ENCODE assay signal across 21 cellular contexts in the genomic region with DNA sequence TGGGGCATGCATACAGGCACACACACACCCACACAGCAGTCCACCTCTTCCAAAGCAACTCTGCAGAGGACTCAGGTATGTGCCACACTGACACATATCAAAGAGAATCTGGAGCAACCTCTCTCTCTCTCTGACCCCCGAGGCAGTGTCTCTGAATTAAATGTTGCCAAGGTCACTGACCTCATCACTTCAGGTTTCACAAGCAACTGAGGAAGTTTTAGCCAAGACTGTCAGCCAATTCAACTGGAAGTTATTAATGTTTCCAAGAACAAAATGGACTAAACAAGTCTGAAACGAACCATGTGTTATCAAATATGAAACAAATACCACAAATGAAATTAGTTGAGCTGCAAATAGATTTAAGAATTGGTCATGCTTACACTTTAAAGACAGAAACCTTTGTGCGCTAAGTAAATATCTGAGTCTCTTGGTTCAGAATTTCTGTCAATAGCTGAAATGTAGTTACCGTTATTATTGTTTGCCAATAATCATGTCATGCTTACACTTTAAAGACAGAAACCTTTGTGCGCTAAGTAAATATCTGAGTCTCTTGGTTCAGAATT.
A peak's percentile ranks its signal among the peaks of the same experiment; 100 is the strongest.
DNase-seq lines count a peak whose midpoint lies in the region; ATAC-seq, FAIRE-seq and TF ChIP-seq lines count a peak whose summit lies in the region.
"Had no signal": no experiment of that assay in that cellular context is flagged by ENCODE, and none has a peak within 500 bp of the region (broad histone marks: within the 10 kb centered on the region; RNA-seq: fewer than 3 reads in every experiment).

No MANE protein-coding gene starts in this region.

- 57 to 78% methylated on average over 4 to 5 of the region's 5 CpGs for WGBS in gastroesophageal sphincter (ENCODE audit: low coverage in 1 of 2), 2 donors
- WGBS in small intestine, 3 donors, result 72 to 76% (median 76%) methylated on average over 5 of the region's 5 CpGs

- H3K4me3 Mint-ChIP-seq in astrocyte (ENCODE audit: unreplicated experiment), result no peak overlapping the region
- H3K4me3 Mint-ChIP-seq: activated CD8-positive, alpha-beta memory T cell treated with anti-CD3 and anti-CD28 coated beads, Interleukin-2, amount 10 ng/mL, durations not matched to agents 7 days and 5 days; CD4-positive, alpha-beta memory T cell; natural killer cell treated with Interleukin-12 subunit alpha and Interleukin-12 subunit beta and Interleukin-15 and Interleukin-18, amount 100 ng/mL, for 72 hours; stimulated activated naive B cell treated with anti-CD40 and anti-IgM and Interleukin-4, amounts not matched to agents 10 μg/mL and 1 μg/mL and 100 μg/mL, for 72 hours; T-helper 1 cell treated with Interleukin-12 subunit alpha and Interleukin-12 subunit beta and Interleukin-4 antibody, amounts not matched to agents 30 μg/mL and 1 μg/mL, for 36 hours had no signal

- peak overlapping the region; percentile 70 for H3K27ac Mint-ChIP-seq in astrocyte (ENCODE audit: unreplicated experiment)
- H3K27ac Mint-ChIP-seq: activated CD8-positive, alpha-beta memory T cell treated with anti-CD3 and anti-CD28 coated beads, Interleukin-2, amount 10 ng/mL, durations not matched to agents 7 days and 5 days; natural killer cell treated with Interleukin-12 subunit alpha and Interleukin-12 subunit beta and Interleukin-15 and Interleukin-18, amount 100 ng/mL, for 72 hours; stimulated activated naive B cell treated with anti-CD40 and anti-IgM and Interleukin-4, amounts not matched to agents 10 μg/mL and 1 μg/mL and 100 μg/mL, for 72 hours; T-helper 1 cell treated with Interleukin-12 subunit alpha and Interleukin-12 subunit beta and Interleukin-4 antibody, amounts not matched to agents 30 μg/mL and 1 μg/mL, for 36 hours had no signal

- H3K36me3 ChIP-seq in astrocyte (ENCODE audit: insufficient read depth, low read length), result peaks cover 4% of the 10 kb centered on the region
- peaks cover 0 to 63% of the 10 kb centered on the region in 2 donors for H3K36me3 ChIP-seq in gastroesophageal sphincter
- peaks cover 0 to 2% of the 10 kb centered on the region in 2 donors for H3K36me3 ChIP-seq in small intestine (ENCODE audit: control insufficient read depth in 2 of 2, insufficient read depth in 2 of 2, low read length in 2 of 2)

- no peak overlapping the region for H3K9ac ChIP-seq in astrocyte (ENCODE audit: low read length)

- H3K27me3 Mint-ChIP-seq in astrocyte (ENCODE audit: low read depth, unreplicated experiment), result no peaks in the 10 kb centered on the region
- H3K27me3 Mint-ChIP-seq: activated CD8-positive, alpha-beta memory T cell treated with anti-CD3 and anti-CD28 coated beads, Interleukin-2, amount 10 ng/mL, durations not matched to agents 7 days and 5 days; CD4-positive, alpha-beta memory T cell; natural killer cell treated with Interleukin-12 subunit alpha and Interleukin-12 subunit beta and Interleukin-15 and Interleukin-18, amount 100 ng/mL, for 72 hours; stimulated activated naive B cell treated with anti-CD40 and anti-IgM and Interleukin-4, amounts not matched to agents 10 μg/mL and 1 μg/mL and 100 μg/mL, for 72 hours had no signal

- H3K4me1 ChIP-seq in astrocyte (ENCODE audit: insufficient read depth, low read length), result peaks cover 2% of the 10 kb centered on the region
- peaks cover 0 to 14% (median 0%) of the 10 kb centered on the region in 3 donors for H3K4me1 ChIP-seq in gastroesophageal sphincter
- H3K4me1 ChIP-seq in small intestine (ENCODE audit: control insufficient read depth in 2 of 2, insufficient read depth in 1 of 2, low read depth in 1 of 2, low read length in 1 of 2), result no peaks in the 10 kb centered on the region

- no peak overlapping the region for H3K4me3 ChIP-seq in astrocyte (ENCODE audit: insufficient read depth, low read depth, low read length)
- no peak overlapping the region for H3K4me3 ChIP-seq in gastroesophageal sphincter
- no peak overlapping the region for H3K4me3 ChIP-seq in small intestine (ENCODE audit: low read depth in 1 of 2, low read length in 2 of 2)
- H3K4me3 ChIP-seq: esophagus squamous epithelium had no signal

- peaks cover 12% of the 10 kb centered on the region for H3K4me1 Mint-ChIP-seq in astrocyte (ENCODE audit: low read depth, unreplicated experiment)
- H3K4me1 Mint-ChIP-seq: activated CD8-positive, alpha-beta memory T cell treated with anti-CD3 and anti-CD28 coated beads, Interleukin-2, amount 10 ng/mL, durations not matched to agents 7 days and 5 days; CD4-positive, alpha-beta memory T cell; stimulated activated naive B cell treated with anti-CD40 and anti-IgM and Interleukin-4, amounts not matched to agents 10 μg/mL and 1 μg/mL and 100 μg/mL, for 72 hours had no signal

- H4K20me1 ChIP-seq in astrocyte (ENCODE audit: insufficient read depth, low read length), result no peaks in the 10 kb centered on the region

- DNase-seq in HPDE6-E6E7 (ENCODE audit: extremely low spot score) (peak; percentile 27), astrocyte (ENCODE audit: low read depth) (no peak), omental fat pad (ENCODE audit: low spot score) (no peak), cortex of kidney (lab: John Stamatoyannopoulos, UW) (no peak), small intestine (no peak), COLO668 (lab: John Stamatoyannopoulos, UW; ENCODE audit: unreplicated experiment) (no peak)
- DNase-seq: activated CD4-positive, alpha-beta T cell treated with anti-CD3 and anti-CD28 coated beads for 4 hours; activated CD8-positive, alpha-beta memory T cell treated with anti-CD3 and anti-CD28 coated beads, Interleukin-2, amount 10 ng/mL, durations not matched to agents 7 days and 5 days; activated naive CD4-positive, alpha-beta T cell treated with anti-CD3 and anti-CD28 coated beads, Interleukin-2, amount 50 U/mL, for 16 hours; CD4-positive, alpha-beta memory T cell; cerebellar nuclear complex; esophagus squamous epithelium; midbrain; NCI-H1694 treated with DMSO at 0.1 percent for 48 hours; NCI-H774; stimulated activated CD4-positive, alpha-beta T cell treated with anti-CD3 and anti-CD28 coated beads, Interleukin-2, amount 100 ng/mL, for 24 hours; stimulated activated naive B cell treated with anti-CD40 and anti-IgM and Interleukin-4, amounts not matched to agents 10 μg/mL and 1 μg/mL and 100 μg/mL, for 72 hours had no signal

- H3K27me3 ChIP-seq in astrocyte (ENCODE audit: insufficient read depth, low read length), result no peaks in the 10 kb centered on the region
- no peaks in the 10 kb centered on the region for H3K27me3 ChIP-seq in gastroesophageal sphincter
- no peaks in the 10 kb centered on the region for H3K27me3 ChIP-seq in small intestine (ENCODE audit: control insufficient read depth in 2 of 2, insufficient read depth in 2 of 2, low read length in 2 of 2)
- H3K27me3 ChIP-seq: esophagus squamous epithelium had no signal

- FAIRE-seq in astrocyte (lab: Jason Lieb, UNC) (no peak), small intestine (lab: Jason Lieb, UNC) (no peak)
- FAIRE-seq: HTR-8/SVneo had no signal

- no peak overlapping the region for H2AFZ ChIP-seq in astrocyte (ENCODE audit: low read depth, low read length)

- no peak overlapping the region for H3K27ac ChIP-seq in astrocyte (ENCODE audit: low read depth, low read length)
- H3K27ac ChIP-seq in gastroesophageal sphincter, result no peak overlapping the region
- H3K27ac ChIP-seq in small intestine (ENCODE audit: low read depth in 1 of 2, low read length in 1 of 2), result no peak overlapping the region
- H3K27ac ChIP-seq: esophagus squamous epithelium had no signal

- TF ChIP-seq POLR2A in gastroesophageal sphincter (IDR thresholded peaks at IDR 0.05), result no peak

- H3K9me3 ChIP-seq in astrocyte (ENCODE audit: insufficient read depth, low read depth, low read length) (no peaks in the 10 kb centered on the region), gastroesophageal sphincter (no peaks in the 10 kb centered on the region), small intestine (ENCODE audit: control insufficient read depth, low read depth) (no peaks in the 10 kb centered on the region)
- H3K9me3 ChIP-seq: esophagus squamous epithelium had no signal

- no peak overlapping the region for H3K4me2 ChIP-seq in astrocyte (ENCODE audit: low read length)

- no peak for TF ChIP-seq EP300 in gastroesophageal sphincter (IDR thresholded peaks at IDR 0.05)

- ATAC-seq in gastroesophageal sphincter (peak; percentile 53), omental fat pad (ENCODE audit: low FRiP score) (peak; percentile 37)
- ATAC-seq: activated CD8-positive, alpha-beta memory T cell treated with anti-CD3 and anti-CD28 coated beads, Interleukin-2, amount 10 ng/mL, durations not matched to agents 7 days and 5 days; natural killer cell treated with Interleukin-12 subunit alpha and Interleukin-12 subunit beta and Interleukin-15 and Interleukin-18, amount 100 ng/mL, for 72 hours; stimulated activated naive B cell treated with anti-CD40 and anti-IgM and Interleukin-4, amounts not matched to agents 10 μg/mL and 1 μg/mL and 100 μg/mL, for 72 hours had no signal

- no peaks in the 10 kb centered on the region for H3K79me2 ChIP-seq in astrocyte (ENCODE audit: insufficient read depth, low read length)

- H3K9me3 Mint-ChIP-seq in astrocyte (ENCODE audit: unreplicated experiment), result no peaks in the 10 kb centered on the region
- H3K9me3 Mint-ChIP-seq: natural killer cell treated with Interleukin-12 subunit alpha and Interleukin-12 subunit beta and Interleukin-15 and Interleukin-18, amount 100 ng/mL, for 72 hours; stimulated activated naive B cell treated with anti-CD40 and anti-IgM and Interleukin-4, amounts not matched to agents 10 μg/mL and 1 μg/mL and 100 μg/mL, for 72 hours; T-helper 1 cell treated with Interleukin-12 subunit alpha and Interleukin-12 subunit beta and Interleukin-4 antibody, amounts not matched to agents 30 μg/mL and 1 μg/mL, for 36 hours had no signal

- TF ChIP-seq CTCF in astrocyte (IDR thresholded peaks at IDR 0.05; ENCODE audit: insufficient read depth, low read depth, low read length), result no peak
- no peak for TF ChIP-seq CTCF in gastroesophageal sphincter (IDR thresholded peaks at IDR 0.05)
- TF ChIP-seq CTCF in omental fat pad (IDR thresholded peaks at IDR 0.05), result no peak

- peaks cover 8% of the 10 kb centered on the region for H3K36me3 Mint-ChIP-seq in astrocyte (ENCODE audit: low read depth, unreplicated experiment)
- H3K36me3 Mint-ChIP-seq: natural killer cell treated with Interleukin-12 subunit alpha and Interleukin-12 subunit beta and Interleukin-15 and Interleukin-18, amount 100 ng/mL, for 72 hours had no signal
